ENCODE assay signal across 1 cellular context in the genomic region with DNA sequence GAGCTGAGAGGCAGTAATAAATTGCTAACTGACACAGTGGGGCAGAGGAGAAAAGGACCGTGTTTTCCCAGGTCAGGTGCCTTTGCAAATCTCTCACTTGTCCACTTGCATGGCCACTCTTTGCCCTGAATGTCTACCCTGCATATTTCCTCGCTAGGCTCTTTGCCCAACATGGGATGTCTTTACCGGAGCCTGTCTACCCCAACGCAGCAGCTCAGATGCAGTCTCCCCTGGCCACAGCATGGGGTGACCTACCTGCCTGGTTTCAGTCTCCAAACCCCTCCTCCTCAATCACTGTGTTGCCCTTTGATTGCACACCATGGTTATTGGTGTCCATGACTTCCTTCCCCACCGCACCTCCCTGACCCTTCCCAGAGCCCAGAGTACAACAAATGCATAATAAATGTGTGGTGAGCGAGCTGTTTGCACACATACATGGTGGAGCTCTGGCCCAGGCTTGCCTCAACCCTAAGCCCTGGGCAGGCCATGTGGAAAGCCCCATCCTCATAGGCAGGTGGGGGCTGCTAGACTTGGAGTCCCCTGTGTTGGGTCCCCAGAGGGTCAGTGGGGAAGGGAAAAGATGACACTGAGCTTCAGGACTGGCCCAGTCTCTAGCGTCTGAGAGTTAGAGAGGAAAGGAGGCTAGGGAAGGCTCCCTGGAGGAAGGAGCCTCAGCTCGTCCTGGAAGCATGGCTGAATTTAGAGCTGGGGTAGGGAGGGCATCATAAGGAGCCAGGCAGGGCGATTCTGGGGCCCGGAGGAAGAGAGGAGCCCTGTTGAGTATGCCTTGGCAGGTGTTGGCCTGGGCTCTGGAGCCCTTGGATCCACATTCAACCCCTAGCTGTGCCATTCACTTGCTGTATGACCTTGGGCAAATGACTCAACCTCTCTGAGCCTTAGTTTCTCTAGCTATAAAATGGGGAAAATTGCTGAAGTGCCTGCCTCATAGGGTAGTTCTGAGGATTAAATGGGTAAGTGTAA.
TF ChIP-seq lines count a peak whose summit lies in the region.

No MANE protein-coding gene starts in this region.

TF ChIP-seq in HepG2, 621 proteins besides CTCF, POLR2A, EP300 and RAD21 (continued from another document and continues in another):
- TF ChIP-seq, protein P1, sequence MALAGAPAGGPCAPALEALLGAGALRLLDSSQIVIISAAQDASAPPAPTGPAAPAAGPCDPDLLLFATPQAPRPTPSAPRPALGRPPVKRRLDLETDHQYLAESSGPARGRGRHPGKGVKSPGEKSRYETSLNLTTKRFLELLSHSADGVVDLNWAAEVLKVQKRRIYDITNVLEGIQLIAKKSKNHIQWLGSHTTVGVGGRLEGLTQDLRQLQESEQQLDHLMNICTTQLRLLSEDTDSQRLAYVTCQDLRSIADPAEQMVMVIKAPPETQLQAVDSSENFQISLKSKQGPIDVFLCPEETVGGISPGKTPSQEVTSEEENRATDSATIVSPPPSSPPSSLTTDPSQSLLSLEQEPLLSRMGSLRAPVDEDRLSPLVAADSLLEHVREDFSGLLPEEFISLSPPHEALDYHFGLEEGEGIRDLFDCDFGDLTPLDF (CRISPR knock-in tag; IDR thresholded peaks at IDR 0.05): no peak
- TF ChIP-seq NFKB2 (CRISPR knock-in tag; IDR thresholded peaks at IDR 0.05; ENCODE audit: borderline replicate concordance) (peak; percentile 59; the same call in 1 of the 2 replicates), GATAD2A (CRISPR knock-in tag; IDR thresholded peaks at IDR 0.05) (no peak), GRHL1 (CRISPR knock-in tag; conservative IDR thresholded peaks at IDR 0.05) (no peak), ZNF34 (CRISPR knock-in tag; IDR thresholded peaks at IDR 0.05; ENCODE audit: borderline replicate concordance) (0 out of 2 replicates have a peak, but pooled peaks have one; percentile 57), IRX3 (CRISPR knock-in tag; IDR thresholded peaks at IDR 0.05; ENCODE audit: borderline replicate concordance, low read depth) (no peak), ONECUT2 (CRISPR knock-in tag; IDR thresholded peaks at IDR 0.05) (no peak), CHCHD3 (CRISPR knock-in tag; IDR thresholded peaks at IDR 0.05) (peak; percentile 73; the same call in 1 of the 2 replicates), ISL2 (CRISPR knock-in tag; IDR thresholded peaks at IDR 0.05) (no peak), BORCS8-MEF2B (CRISPR knock-in tag; IDR thresholded peaks at IDR 0.05) (no peak), ZNF749 (CRISPR knock-in tag; IDR thresholded peaks at IDR 0.05; ENCODE audit: borderline replicate concordance) (no peak), ZNF446 (CRISPR knock-in tag; IDR thresholded peaks at IDR 0.05) (peak; percentile 91; the same call in 1 of the 2 replicates), FOSL1 (CRISPR knock-in tag; IDR thresholded peaks at IDR 0.05; ENCODE audit: borderline replicate concordance) (no peak), WIZ (CRISPR knock-in tag; IDR thresholded peaks at IDR 0.05) (no peak), EHMT2 (IDR thresholded peaks at IDR 0.05; ENCODE audit: borderline replicate concordance, low read depth, low read length) (no peak), ZNF580 (CRISPR knock-in tag; IDR thresholded peaks at IDR 0.05; ENCODE audit: borderline replicate concordance, low read depth) (no peak), ZGPAT (CRISPR knock-in tag; IDR thresholded peaks at IDR 0.05) (peak; percentile 16; the same call in 1 of the 2 replicates), YEATS4 (CRISPR knock-in tag; IDR thresholded peaks at IDR 0.05; ENCODE audit: borderline replicate concordance) (no peak), MLLT10 (CRISPR knock-in tag; IDR thresholded peaks at IDR 0.05) (no peak), SPEN (CRISPR knock-in tag; IDR thresholded peaks at IDR 0.05; ENCODE audit: low read depth) (0 out of 2 replicates have a peak, but pooled peaks have one; percentile 7), HNF4G (IDR thresholded peaks at IDR 0.05; ENCODE audit: borderline replicate concordance, low read depth, low read length) (no peak), HNF4G (CRISPR knock-in tag; IDR thresholded peaks at IDR 0.05; ENCODE audit: borderline replicate concordance, low read depth) (0 out of 2 replicates have a peak, but pooled peaks have one; percentile 33), NPAS2 (CRISPR knock-in tag; IDR thresholded peaks at IDR 0.05; ENCODE audit: borderline replicate concordance) (no peak), IRF2 (CRISPR knock-in tag; IDR thresholded peaks at IDR 0.05) (no peak; the same call in 1 of the 2 replicates), ZNF614 (CRISPR knock-in tag; IDR thresholded peaks at IDR 0.05; ENCODE audit: borderline replicate concordance) (no peak), TOPORS (CRISPR knock-in tag; IDR thresholded peaks at IDR 0.05) (no peak), ZNF263 (CRISPR knock-in tag; IDR thresholded peaks at IDR 0.05) (no peak), KLF13 (CRISPR knock-in tag; IDR thresholded peaks at IDR 0.05) (no peak), ZNF724P (CRISPR knock-in tag; IDR thresholded peaks at IDR 0.05; ENCODE audit: borderline replicate concordance) (0 out of 2 replicates have a peak, but pooled peaks have one; percentile 50), KLF15 (CRISPR knock-in tag; IDR thresholded peaks at IDR 0.05; ENCODE audit: borderline replicate concordance) (no peak), HOXD1 (CRISPR knock-in tag; IDR thresholded peaks at IDR 0.05) (no peak), HNF1A (IDR thresholded peaks at IDR 0.05; ENCODE audit: low read depth) (no peak), HNF1A (CRISPR knock-in tag; IDR thresholded peaks at IDR 0.05; ENCODE audit: borderline replicate concordance) (no peak), SMC3 (IDR thresholded peaks at IDR 0.05; ENCODE audit: low read length) (no peak), MXI1 (IDR thresholded peaks at IDR 0.05; ENCODE audit: borderline replicate concordance, low read depth, low read length) (no peak), ZNF205 (CRISPR knock-in tag; IDR thresholded peaks at IDR 0.05) (no peak), ZNF10 (CRISPR knock-in tag; IDR thresholded peaks at IDR 0.05; ENCODE audit: borderline replicate concordance, low read depth) (0 out of 2 replicates have a peak, but pooled peaks have one; percentile 77), ARHGAP35 (CRISPR knock-in tag; IDR thresholded peaks at IDR 0.05; ENCODE audit: borderline replicate concordance) (peak; percentile 29; the same call in 1 of the 2 replicates), ZC3H13 (CRISPR knock-in tag; IDR thresholded peaks at IDR 0.05) (peak; percentile 20; the same call in 1 of the 2 replicates), ZBTB7A (CRISPR knock-in tag; IDR thresholded peaks at IDR 0.05) (0 out of 2 replicates have a peak, but pooled peaks have one; percentile 9), ZNF577 (CRISPR knock-in tag; IDR thresholded peaks at IDR 0.05; ENCODE audit: borderline replicate concordance, low read depth) (no peak)
- TF ChIP-seq, protein P2, sequence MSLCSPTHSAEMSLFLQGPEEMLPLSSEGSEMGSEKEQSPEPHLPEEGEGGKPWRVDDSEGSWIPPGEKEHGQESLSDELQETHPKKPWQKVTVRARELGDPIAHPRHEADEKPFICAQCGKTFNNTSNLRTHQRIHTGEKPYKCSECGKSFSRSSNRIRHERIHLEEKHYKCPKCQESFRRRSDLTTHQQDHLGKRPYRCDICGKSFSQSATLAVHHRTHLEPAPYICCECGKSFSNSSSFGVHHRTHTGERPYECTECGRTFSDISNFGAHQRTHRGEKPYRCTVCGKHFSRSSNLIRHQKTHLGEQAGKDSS (CRISPR knock-in tag; IDR thresholded peaks at IDR 0.05; ENCODE audit: borderline replicate concordance, low read depth): no peak
- TF ChIP-seq, protein P3, sequence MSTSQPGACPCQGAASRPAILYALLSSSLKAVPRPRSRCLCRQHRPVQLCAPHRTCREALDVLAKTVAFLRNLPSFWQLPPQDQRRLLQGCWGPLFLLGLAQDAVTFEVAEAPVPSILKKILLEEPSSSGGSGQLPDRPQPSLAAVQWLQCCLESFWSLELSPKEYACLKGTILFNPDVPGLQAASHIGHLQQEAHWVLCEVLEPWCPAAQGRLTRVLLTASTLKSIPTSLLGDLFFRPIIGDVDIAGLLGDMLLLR (CRISPR knock-in tag; IDR thresholded peaks at IDR 0.05): no peak; the same call in 1 of the 2 replicates
- TF ChIP-seq, protein P4, sequence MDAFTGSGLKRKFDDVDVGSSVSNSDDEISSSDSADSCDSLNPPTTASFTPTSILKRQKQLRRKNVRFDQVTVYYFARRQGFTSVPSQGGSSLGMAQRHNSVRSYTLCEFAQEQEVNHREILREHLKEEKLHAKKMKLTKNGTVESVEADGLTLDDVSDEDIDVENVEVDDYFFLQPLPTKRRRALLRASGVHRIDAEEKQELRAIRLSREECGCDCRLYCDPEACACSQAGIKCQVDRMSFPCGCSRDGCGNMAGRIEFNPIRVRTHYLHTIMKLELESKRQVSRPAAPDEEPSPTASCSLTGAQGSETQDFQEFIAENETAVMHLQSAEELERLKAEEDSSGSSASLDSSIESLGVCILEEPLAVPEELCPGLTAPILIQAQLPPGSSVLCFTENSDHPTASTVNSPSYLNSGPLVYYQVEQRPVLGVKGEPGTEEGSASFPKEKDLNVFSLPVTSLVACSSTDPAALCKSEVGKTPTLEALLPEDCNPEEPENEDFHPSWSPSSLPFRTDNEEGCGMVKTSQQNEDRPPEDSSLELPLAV (CRISPR knock-in tag; conservative IDR thresholded peaks at IDR 0.05; ENCODE audit: low read depth): no peak
- TF ChIP-seq, protein P5, sequence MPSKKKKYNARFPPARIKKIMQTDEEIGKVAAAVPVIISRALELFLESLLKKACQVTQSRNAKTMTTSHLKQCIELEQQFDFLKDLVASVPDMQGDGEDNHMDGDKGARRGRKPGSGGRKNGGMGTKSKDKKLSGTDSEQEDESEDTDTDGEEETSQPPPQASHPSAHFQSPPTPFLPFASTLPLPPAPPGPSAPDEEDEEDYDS (CRISPR knock-in tag; IDR thresholded peaks at IDR 0.05): no peak; the same call in 1 of the 2 replicates
- TF ChIP-seq, protein P6, sequence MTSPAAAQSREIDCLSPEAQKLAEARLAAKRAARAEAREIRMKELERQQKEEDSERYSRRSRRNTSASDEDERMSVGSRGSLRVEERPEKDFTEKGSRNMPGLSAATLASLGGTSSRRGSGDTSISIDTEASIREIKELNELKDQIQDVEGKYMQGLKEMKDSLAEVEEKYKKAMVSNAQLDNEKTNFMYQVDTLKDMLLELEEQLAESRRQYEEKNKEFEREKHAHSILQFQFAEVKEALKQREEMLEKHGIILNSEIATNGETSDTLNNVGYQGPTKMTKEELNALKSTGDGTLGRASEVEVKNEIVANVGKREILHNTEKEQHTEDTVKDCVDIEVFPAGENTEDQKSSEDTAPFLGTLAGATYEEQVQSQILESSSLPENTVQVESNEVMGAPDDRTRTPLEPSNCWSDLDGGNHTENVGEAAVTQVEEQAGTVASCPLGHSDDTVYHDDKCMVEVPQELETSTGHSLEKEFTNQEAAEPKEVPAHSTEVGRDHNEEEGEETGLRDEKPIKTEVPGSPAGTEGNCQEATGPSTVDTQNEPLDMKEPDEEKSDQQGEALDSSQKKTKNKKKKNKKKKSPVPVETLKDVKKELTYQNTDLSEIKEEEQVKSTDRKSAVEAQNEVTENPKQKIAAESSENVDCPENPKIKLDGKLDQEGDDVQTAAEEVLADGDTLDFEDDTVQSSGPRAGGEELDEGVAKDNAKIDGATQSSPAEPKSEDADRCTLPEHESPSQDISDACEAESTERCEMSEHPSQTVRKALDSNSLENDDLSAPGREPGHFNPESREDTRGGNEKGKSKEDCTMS (CRISPR knock-in tag; conservative IDR thresholded peaks at IDR 0.05): 0 out of 2 replicates have a peak, but pooled peaks have one; percentile 45
